In genomic region chr10:108852211-108852610, GRCh38 we compare ENCODE assay signal across 13 cellular contexts.
DNase-seq lines count a peak whose midpoint lies in the region; ATAC-seq and TF ChIP-seq lines count a peak whose summit lies in the region.
"Had no signal": no experiment of that assay in that cellular context is flagged by ENCODE, and none has a peak within 500 bp of the region (broad histone marks: within the 10 kb centered on the region; RNA-seq: fewer than 3 reads in every experiment).

No MANE protein-coding gene starts in this region.

- no peaks in the 10 kb centered on the region for H3K36me3 Mint-ChIP-seq in stimulated activated naive B cell treated with anti-CD40 and anti-IgM and Interleukin-4, amounts not matched to agents 10 μg/mL and 1 μg/mL and 100 μg/mL, for 72 hours

- no peaks in the 10 kb centered on the region for H3K9me3 Mint-ChIP-seq in stimulated activated naive B cell treated with anti-CD40 and anti-IgM and Interleukin-4, amounts not matched to agents 10 μg/mL and 1 μg/mL and 100 μg/mL, for 72 hours

- ATAC-seq in GM19035 (IDR thresholded peaks at IDR 0.05; ENCODE audit: unreplicated experiment) = peak; percentile 80
- peak; percentile 87 for ATAC-seq in HG02571 (IDR thresholded peaks at IDR 0.05; ENCODE audit: unreplicated experiment)
- ATAC-seq in HG03354 (IDR thresholded peaks at IDR 0.05; ENCODE audit: poor library complexity, severe bottlenecking, unreplicated experiment) = peak; percentile 72
- peak; percentile 55 to 84 for ATAC-seq in stimulated activated naive B cell treated with anti-CD40 and anti-IgM and Interleukin-4, amounts not matched to agents 10 μg/mL and 1 μg/mL and 100 μg/mL, for 72 hours (replicated peaks)
- ATAC-seq in psoas muscle = no peak
- ATAC-seq: activated naive CD8-positive, alpha-beta T cell treated with anti-CD3 and anti-CD28 coated beads, Interleukin-2, amount 50 U/mL, for 24 hours; mucosa of descending colon had no signal

- no peaks in the 10 kb centered on the region for H3K9me3 ChIP-seq in psoas muscle
- H3K9me3 ChIP-seq: mucosa of descending colon had no signal

- H3K27ac Mint-ChIP-seq in stimulated activated naive B cell treated with anti-CD40 and anti-IgM and Interleukin-4, amounts not matched to agents 10 μg/mL and 1 μg/mL and 100 μg/mL, for 72 hours = no peak overlapping the region
- H3K27ac Mint-ChIP-seq: activated naive CD8-positive, alpha-beta T cell treated with anti-CD3 and anti-CD28 coated beads, Interleukin-2, amount 50 U/mL, for 24 hours had no signal

- H3K27me3 ChIP-seq in psoas muscle (ENCODE audit: insufficient read depth in 3 of 3, low read length in 2 of 3) = no peaks in the 10 kb centered on the region

- peak overlapping the region in 1 of 2 donors; percentile 41 for H3K4me3 Mint-ChIP-seq in stimulated activated naive B cell treated with anti-CD40 and anti-IgM and Interleukin-4, amounts not matched to agents 10 μg/mL and 1 μg/mL and 100 μg/mL, for 72 hours
- H3K4me3 Mint-ChIP-seq: activated naive CD8-positive, alpha-beta T cell treated with anti-CD3 and anti-CD28 coated beads, Interleukin-2, amount 50 U/mL, for 24 hours had no signal

- H3K4me1 ChIP-seq in psoas muscle = no peaks in the 10 kb centered on the region

- H3K27me3 Mint-ChIP-seq in stimulated activated naive B cell treated with anti-CD40 and anti-IgM and Interleukin-4, amounts not matched to agents 10 μg/mL and 1 μg/mL and 100 μg/mL, for 72 hours = no peaks in the 10 kb centered on the region
- H3K27me3 Mint-ChIP-seq: activated naive CD8-positive, alpha-beta T cell treated with anti-CD3 and anti-CD28 coated beads, Interleukin-2, amount 50 U/mL, for 24 hours had no signal

- no peak for TF ChIP-seq CTCF in psoas muscle (IDR thresholded peaks at IDR 0.05)

- H3K4me3 ChIP-seq in psoas muscle = no peak overlapping the region
- H3K4me3 ChIP-seq: mucosa of descending colon had no signal

- no peak for DNase-seq in stimulated activated naive B cell treated with anti-CD40 and anti-IgM and Interleukin-4, amounts not matched to agents 10 μg/mL and 1 μg/mL and 100 μg/mL, for 72 hours
- DNase-seq in effector CD4-positive, alpha-beta T cell = no peak
- no peak for DNase-seq in HuH-7 (ENCODE audit: low spot score)
- no peak for DNase-seq in psoas muscle
- DNase-seq: activated CD4-positive, alpha-beta T cell treated with anti-CD3 and anti-CD28 coated beads for 4 hours; activated naive CD8-positive, alpha-beta T cell treated with anti-CD3 and anti-CD28 coated beads, Interleukin-2, amount 50 U/mL, for 24 hours; effector CD8-positive, alpha-beta T cell; hippocampal formation; mucosa of descending colon; NCI-H1436 treated with DMSO at 0.1 percent for 48 hours had no signal

- 82 to 84% (median 83%) methylated on average over 4 of the region's 4 CpGs for WGBS in psoas muscle, 3 donors

- no peaks in the 10 kb centered on the region for H3K36me3 ChIP-seq in psoas muscle (ENCODE audit: insufficient read depth in 1 of 2, low read depth in 1 of 2)

- H3K4me1 Mint-ChIP-seq in stimulated activated naive B cell treated with anti-CD40 and anti-IgM and Interleukin-4, amounts not matched to agents 10 μg/mL and 1 μg/mL and 100 μg/mL, for 72 hours = peaks cover 12 to 14% of the 10 kb centered on the region in 2 donors

- intact Hi-C loops in psoas muscle (cut with DNase I) = no loop called here

- no peak overlapping the region for H3K27ac ChIP-seq in psoas muscle

Comparison
In these comparisons a context has a peak if more than half of its experiments do, and no peak if none do; other contexts are left out.
1. ATAC-seq: peak in GM19035 (single experiment), HG02571 (single experiment), HG03354 (single experiment) and stimulated activated naive B cell treated with anti-CD40 and anti-IgM and Interleukin-4, amounts not matched to agents 10 μg/mL and 1 μg/mL and 100 μg/mL, for 72 hours (2 of 2); none in psoas muscle (0 of 4).